In genomic region chr4:53541577-53542206, GRCh38 we compare ENCODE assay signal across 10 cellular contexts. TPM values are rescaled to one million over a fixed set of nuclear protein-coding genes. Genes with fewer than 3 reads are reported as not detected.
DNase-seq lines count a peak whose midpoint lies in the region; ATAC-seq, FAIRE-seq and TF ChIP-seq lines count a peak whose summit lies in the region.
"Had no signal": no experiment of that assay in that cellular context is flagged by ENCODE, and none has a peak within 500 bp of the region (broad histone marks: within the 10 kb centered on the region; RNA-seq: fewer than 3 reads in every experiment).

No MANE protein-coding gene starts in this region.

- H3K27ac Mint-ChIP-seq in stimulated activated memory B cell treated with anti-CD40 and anti-IgM and Interleukin-4, amounts not matched to agents 10 μg/mL and 1 μg/mL and 100 μg/mL, for 72 hours, result no peak overlapping the region

- no peaks in the 10 kb centered on the region for H3K9me3 Mint-ChIP-seq in stimulated activated memory B cell treated with anti-CD40 and anti-IgM and Interleukin-4, amounts not matched to agents 10 μg/mL and 1 μg/mL and 100 μg/mL, for 72 hours

- H3K27me3 ChIP-seq in bronchial epithelial cell (ENCODE audit: control insufficient read depth, insufficient read depth, low read length), result no peaks in the 10 kb centered on the region

- H3K4me3 ChIP-seq in bronchial epithelial cell (ENCODE audit: low read depth, low read length), result no peak overlapping the region

- ATAC-seq in HG03095 (IDR thresholded peaks at IDR 0.05; ENCODE audit: unreplicated experiment) (no peak), esophagus mucosa (no peak)
- ATAC-seq in stimulated activated memory B cell treated with anti-CD40 and anti-IgM and Interleukin-4, amounts not matched to agents 10 μg/mL and 1 μg/mL and 100 μg/mL, for 72 hours, result no peak

- FAIRE-seq in bronchial epithelial cell (lab: Jason Lieb, UNC), result no peak
- FAIRE-seq: TTC549 had no signal

- peaks cover 6% of the 10 kb centered on the region for H3K4me1 Mint-ChIP-seq in stimulated activated memory B cell treated with anti-CD40 and anti-IgM and Interleukin-4, amounts not matched to agents 10 μg/mL and 1 μg/mL and 100 μg/mL, for 72 hours

- H3K27me3 Mint-ChIP-seq in stimulated activated memory B cell treated with anti-CD40 and anti-IgM and Interleukin-4, amounts not matched to agents 10 μg/mL and 1 μg/mL and 100 μg/mL, for 72 hours, result peaks cover 32% of the 10 kb centered on the region

- no peak overlapping the region for H3K4me3 Mint-ChIP-seq in stimulated activated memory B cell treated with anti-CD40 and anti-IgM and Interleukin-4, amounts not matched to agents 10 μg/mL and 1 μg/mL and 100 μg/mL, for 72 hours

- no peaks in the 10 kb centered on the region for H3K36me3 ChIP-seq in bronchial epithelial cell (ENCODE audit: control insufficient read depth, insufficient read depth, low read length)

- no peak for TF ChIP-seq CTCF in bronchial epithelial cell (IDR thresholded peaks at IDR 0.05; ENCODE audit: insufficient read depth, low read length, severe bottlenecking)

- no peaks in the 10 kb centered on the region for H3K36me3 Mint-ChIP-seq in stimulated activated memory B cell treated with anti-CD40 and anti-IgM and Interleukin-4, amounts not matched to agents 10 μg/mL and 1 μg/mL and 100 μg/mL, for 72 hours

- DNase-seq in AG20443 (ENCODE audit: low spot score), result peak; percentile 49
- peak; percentile 65 for DNase-seq in NCI-H1436 (lab: John Stamatoyannopoulos, UW)
- DNase-seq in bronchial epithelial cell (ENCODE audit: low read depth), result peak; percentile 87
- peak; percentile 17 for DNase-seq in midbrain (lab: John Stamatoyannopoulos, UW)
- DNase-seq in pons (ENCODE audit: low spot score), result no peak
- DNase-seq: DMS53 had no signal

RNA-seq across cellular contexts. Expression of gene LNX1, which starts 49.6 kb away (rescaled TPM):
- 1.6 and 3.2 TPM in 2 replicates for total RNA-seq in bronchial epithelial cell
- 23.8 TPM for total RNA-seq in esophagus mucosa
